1 cellular context compared by ENCODE assay signal in the genomic region with DNA sequence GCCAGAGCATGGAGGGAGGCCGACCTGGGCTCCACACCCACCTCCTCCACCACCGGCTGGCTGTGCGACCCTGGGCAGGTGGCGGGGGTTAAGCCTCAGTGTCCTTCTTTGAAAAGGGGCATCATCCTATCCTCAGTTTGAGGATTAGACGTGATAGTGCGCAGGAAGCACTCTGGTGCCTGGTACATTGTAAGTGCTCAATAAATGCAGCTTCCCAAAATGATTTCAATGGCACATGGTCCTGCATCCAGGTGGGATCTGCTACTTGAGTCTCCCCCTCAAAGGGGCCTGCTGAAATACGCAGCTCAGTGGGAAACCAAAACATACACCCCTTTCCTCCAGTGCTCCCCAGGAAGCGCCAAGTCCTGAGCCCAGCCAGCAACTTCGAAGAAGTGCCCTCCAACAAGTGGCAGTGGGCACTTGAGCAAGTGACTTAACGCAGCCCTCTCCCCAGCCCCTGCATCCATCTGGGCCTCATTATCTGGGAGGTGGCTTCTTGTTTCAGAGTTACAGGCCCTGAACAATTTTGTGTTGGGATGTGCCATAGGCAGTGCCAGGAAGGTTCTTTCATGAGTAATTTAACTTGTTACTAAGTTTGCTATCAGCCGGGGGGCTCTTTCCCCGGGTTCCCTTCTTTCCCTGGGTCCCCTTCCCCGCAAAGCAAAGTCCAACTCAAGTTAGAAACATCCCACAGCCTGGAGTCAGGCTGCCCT.
TF ChIP-seq lines count a peak whose summit lies in the region.

No MANE protein-coding gene starts in this region.

TF ChIP-seq in SK-N-SH treated with all-trans-retinoic acid at 6 μM for 48 hours, 23 proteins besides CTCF, POLR2A, EP300 and RAD21 (continued from another document):
- no peak for TF ChIP-seq TSHZ2 (CRISPR knock-in tag; IDR thresholded peaks at IDR 0.05)
- TF ChIP-seq GLIS3 (CRISPR knock-in tag; IDR thresholded peaks at IDR 0.05) = no peak
- TF ChIP-seq RARB (CRISPR knock-in tag; IDR thresholded peaks at IDR 0.05) = no peak
- TF ChIP-seq TOX (CRISPR knock-in tag; IDR thresholded peaks at IDR 0.05; ENCODE audit: borderline replicate concordance) = no peak
- TF ChIP-seq ZFP30 (CRISPR knock-in tag; IDR thresholded peaks at IDR 0.05) = no peak
- TF ChIP-seq ZC3H10 (CRISPR knock-in tag; IDR thresholded peaks at IDR 0.05) = no peak
